In the genomic region with DNA sequence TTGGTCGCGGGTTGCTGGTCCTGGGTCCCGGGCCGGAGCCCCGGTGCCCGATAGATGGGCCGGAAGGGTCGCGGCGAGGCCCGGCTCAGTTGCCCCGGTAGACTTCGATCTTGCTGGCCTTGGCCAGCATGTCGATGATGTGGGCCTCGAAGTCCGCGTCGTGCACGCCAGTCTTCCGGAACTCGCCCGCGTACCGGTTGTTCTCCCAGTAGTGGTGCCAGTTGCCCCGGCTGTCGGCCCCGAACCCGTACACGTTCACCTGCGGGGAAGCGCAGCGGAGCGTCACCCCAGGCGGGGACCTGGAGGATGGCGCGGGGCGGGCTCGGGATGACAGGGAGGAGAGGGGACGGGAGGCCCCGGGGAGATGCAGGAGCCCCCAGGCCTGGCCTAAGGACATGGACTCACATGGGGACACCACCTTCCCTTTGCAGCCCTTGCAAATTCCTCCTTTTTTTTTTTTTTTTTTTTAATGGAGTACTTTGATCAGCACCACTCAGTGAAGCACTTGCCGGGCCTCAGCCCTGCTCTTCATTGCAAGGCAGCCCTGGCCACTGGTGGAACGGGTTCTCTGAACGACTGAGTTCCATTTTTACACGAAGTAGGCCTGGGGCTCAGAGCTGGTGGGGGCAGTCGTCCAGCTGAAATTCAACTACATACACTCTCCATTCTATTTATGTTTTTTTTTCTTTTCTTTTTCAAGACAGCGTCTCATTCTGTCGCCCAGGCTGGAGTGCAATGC, we compare ENCODE assay signal across 2 cellular contexts.
A peak's percentile ranks its signal among the peaks of the same experiment; 100 is the strongest.
TF ChIP-seq lines count a peak whose summit lies in the region.

No MANE protein-coding gene starts in this region.

TF ChIP-seq in A549, 52 proteins besides CTCF, POLR2A, EP300 and RAD21 (continued from another document):
- TF ChIP-seq, protein P1, sequence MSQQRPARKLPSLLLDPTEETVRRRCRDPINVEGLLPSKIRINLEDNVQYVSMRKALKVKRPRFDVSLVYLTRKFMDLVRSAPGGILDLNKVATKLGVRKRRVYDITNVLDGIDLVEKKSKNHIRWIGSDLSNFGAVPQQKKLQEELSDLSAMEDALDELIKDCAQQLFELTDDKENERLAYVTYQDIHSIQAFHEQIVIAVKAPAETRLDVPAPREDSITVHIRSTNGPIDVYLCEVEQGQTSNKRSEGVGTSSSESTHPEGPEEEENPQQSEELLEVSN (IDR thresholded peaks at IDR 0.05; ENCODE audit: borderline replicate concordance, low read depth): peak; percentile 76; the same call in 1 of the 2 replicates
- TF ChIP-seq RNF2 (IDR thresholded peaks at IDR 0.05; ENCODE audit: borderline replicate concordance, low read depth) (peak; percentile 79; the same call in 1 of the 2 replicates), RFX5 (IDR thresholded peaks at IDR 0.05) (0 out of 2 replicates have a peak, but pooled peaks have one; percentile 5)
TF ChIP-seq in A549: peak in this region for 3.

TF ChIP-seq in GM23338, 12 proteins besides CTCF, POLR2A, EP300 and RAD21 (continued from another document):
- TF ChIP-seq, protein P2, sequence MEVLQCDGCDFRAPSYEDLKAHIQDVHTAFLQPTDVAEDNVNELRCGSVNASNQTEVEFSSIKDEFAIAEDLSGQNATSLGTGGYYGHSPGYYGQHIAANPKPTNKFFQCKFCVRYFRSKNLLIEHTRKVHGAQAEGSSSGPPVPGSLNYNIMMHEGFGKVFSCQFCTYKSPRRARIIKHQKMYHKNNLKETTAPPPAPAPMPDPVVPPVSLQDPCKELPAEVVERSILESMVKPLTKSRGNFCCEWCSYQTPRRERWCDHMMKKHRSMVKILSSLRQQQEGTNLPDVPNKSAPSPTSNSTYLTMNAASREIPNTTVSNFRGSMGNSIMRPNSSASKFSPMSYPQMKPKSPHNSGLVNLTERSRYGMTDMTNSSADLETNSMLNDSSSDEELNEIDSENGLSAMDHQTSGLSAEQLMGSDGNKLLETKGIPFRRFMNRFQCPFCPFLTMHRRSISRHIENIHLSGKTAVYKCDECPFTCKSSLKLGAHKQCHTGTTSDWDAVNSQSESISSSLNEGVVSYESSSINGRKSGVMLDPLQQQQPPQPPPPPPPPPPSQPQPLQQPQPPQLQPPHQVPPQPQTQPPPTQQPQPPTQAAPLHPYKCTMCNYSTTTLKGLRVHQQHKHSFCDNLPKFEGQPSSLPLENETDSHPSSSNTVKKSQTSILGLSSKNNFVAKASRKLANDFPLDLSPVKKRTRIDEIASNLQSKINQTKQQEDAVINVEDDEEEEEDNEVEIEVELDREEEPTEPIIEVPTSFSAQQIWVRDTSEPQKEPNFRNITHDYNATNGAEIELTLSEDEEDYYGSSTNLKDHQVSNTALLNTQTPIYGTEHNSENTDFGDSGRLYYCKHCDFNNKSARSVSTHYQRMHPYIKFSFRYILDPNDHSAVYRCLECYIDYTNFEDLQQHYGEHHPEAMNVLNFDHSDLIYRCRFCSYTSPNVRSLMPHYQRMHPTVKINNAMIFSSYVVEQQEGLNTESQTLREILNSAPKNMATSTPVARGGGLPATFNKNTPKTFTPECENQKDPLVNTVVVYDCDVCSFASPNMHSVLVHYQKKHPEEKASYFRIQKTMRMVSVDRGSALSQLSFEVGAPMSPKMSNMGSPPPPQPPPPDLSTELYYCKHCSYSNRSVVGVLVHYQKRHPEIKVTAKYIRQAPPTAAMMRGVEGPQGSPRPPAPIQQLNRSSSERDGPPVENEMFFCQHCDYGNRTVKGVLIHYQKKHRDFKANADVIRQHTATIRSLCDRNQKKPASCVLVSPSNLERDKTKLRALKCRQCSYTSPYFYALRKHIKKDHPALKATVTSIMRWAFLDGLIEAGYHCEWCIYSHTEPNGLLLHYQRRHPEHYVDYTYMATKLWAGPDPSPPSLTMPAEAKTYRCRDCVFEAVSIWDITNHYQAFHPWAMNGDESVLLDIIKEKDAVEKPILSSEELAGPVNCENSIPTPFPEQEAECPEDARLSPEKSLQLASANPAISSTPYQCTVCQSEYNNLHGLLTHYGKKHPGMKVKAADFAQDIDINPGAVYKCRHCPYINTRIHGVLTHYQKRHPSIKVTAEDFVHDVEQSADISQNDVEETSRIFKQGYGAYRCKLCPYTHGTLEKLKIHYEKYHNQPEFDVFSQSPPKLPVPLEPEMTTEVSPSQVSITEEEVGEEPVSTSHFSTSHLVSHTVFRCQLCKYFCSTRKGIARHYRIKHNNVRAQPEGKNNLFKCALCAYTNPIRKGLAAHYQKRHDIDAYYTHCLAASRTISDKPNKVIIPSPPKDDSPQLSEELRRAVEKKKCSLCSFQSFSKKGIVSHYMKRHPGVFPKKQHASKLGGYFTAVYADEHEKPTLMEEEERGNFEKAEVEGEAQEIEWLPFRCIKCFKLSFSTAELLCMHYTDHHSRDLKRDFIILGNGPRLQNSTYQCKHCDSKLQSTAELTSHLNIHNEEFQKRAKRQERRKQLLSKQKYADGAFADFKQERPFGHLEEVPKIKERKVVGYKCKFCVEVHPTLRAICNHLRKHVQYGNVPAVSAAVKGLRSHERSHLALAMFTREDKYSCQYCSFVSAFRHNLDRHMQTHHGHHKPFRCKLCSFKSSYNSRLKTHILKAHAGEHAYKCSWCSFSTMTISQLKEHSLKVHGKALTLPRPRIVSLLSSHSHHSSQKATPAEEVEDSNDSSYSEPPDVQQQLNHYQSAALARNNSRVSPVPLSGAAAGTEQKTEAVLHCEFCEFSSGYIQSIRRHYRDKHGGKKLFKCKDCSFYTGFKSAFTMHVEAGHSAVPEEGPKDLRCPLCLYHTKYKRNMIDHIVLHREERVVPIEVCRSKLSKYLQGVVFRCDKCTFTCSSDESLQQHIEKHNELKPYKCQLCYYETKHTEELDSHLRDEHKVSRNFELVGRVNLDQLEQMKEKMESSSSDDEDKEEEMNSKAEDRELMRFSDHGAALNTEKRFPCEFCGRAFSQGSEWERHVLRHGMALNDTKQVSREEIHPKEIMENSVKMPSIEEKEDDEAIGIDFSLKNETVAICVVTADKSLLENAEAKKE (CRISPR knock-in tag; IDR thresholded peaks at IDR 0.05): no peak
- TF ChIP-seq, protein P3, sequence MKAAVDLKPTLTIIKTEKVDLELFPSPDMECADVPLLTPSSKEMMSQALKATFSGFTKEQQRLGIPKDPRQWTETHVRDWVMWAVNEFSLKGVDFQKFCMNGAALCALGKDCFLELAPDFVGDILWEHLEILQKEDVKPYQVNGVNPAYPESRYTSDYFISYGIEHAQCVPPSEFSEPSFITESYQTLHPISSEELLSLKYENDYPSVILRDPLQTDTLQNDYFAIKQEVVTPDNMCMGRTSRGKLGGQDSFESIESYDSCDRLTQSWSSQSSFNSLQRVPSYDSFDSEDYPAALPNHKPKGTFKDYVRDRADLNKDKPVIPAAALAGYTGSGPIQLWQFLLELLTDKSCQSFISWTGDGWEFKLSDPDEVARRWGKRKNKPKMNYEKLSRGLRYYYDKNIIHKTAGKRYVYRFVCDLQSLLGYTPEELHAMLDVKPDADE (IDR thresholded peaks at IDR 0.05): no peak
- no peak for TF ChIP-seq JUNB (IDR thresholded peaks at IDR 0.05; ENCODE audit: unreplicated experiment)
- no peak for TF ChIP-seq ZNF331 (CRISPR knock-in tag; IDR thresholded peaks at IDR 0.05; ENCODE audit: low read depth)
- TF ChIP-seq, protein P4, sequence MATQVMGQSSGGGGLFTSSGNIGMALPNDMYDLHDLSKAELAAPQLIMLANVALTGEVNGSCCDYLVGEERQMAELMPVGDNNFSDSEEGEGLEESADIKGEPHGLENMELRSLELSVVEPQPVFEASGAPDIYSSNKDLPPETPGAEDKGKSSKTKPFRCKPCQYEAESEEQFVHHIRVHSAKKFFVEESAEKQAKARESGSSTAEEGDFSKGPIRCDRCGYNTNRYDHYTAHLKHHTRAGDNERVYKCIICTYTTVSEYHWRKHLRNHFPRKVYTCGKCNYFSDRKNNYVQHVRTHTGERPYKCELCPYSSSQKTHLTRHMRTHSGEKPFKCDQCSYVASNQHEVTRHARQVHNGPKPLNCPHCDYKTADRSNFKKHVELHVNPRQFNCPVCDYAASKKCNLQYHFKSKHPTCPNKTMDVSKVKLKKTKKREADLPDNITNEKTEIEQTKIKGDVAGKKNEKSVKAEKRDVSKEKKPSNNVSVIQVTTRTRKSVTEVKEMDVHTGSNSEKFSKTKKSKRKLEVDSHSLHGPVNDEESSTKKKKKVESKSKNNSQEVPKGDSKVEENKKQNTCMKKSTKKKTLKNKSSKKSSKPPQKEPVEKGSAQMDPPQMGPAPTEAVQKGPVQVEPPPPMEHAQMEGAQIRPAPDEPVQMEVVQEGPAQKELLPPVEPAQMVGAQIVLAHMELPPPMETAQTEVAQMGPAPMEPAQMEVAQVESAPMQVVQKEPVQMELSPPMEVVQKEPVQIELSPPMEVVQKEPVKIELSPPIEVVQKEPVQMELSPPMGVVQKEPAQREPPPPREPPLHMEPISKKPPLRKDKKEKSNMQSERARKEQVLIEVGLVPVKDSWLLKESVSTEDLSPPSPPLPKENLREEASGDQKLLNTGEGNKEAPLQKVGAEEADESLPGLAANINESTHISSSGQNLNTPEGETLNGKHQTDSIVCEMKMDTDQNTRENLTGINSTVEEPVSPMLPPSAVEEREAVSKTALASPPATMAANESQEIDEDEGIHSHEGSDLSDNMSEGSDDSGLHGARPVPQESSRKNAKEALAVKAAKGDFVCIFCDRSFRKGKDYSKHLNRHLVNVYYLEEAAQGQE (IDR thresholded peaks at IDR 0.05; ENCODE audit: unreplicated experiment): no peak
- TF ChIP-seq CREB1 (CRISPR knock-in tag; IDR thresholded peaks at IDR 0.05; ENCODE audit: low read depth): no peak
